In genomic region chr2:181474227-181474626, GRCh38 we compare ENCODE assay signal across 14 cellular contexts.
"Had no signal": no experiment of that assay in that cellular context is flagged by ENCODE, and none has a peak within 500 bp of the region (broad histone marks: within the 10 kb centered on the region; RNA-seq: fewer than 3 reads in every experiment).

No MANE protein-coding gene starts in this region.

- H3K9me3 Mint-ChIP-seq: activated T-cell treated with anti-CD3 and anti-CD28 coated beads, Interleukin-2, amount 50 U/mL, for 4 hours had no signal

- ATAC-seq: activated T-cell treated with anti-CD3 and anti-CD28 coated beads, Interleukin-2, amount 50 U/mL, for 4 hours; heart left ventricle; left lung had no signal

- H3K27me3 ChIP-seq: colonic mucosa, heart left ventricle, left lung, ovary, thyroid gland, vagina had no signal

- H3K4me1 ChIP-seq: colonic mucosa, thyroid gland, vagina had no signal

- DNase-seq: activated CD4-positive, alpha-beta T cell treated with anti-CD3 and anti-CD28 coated beads, Interleukin-2, amount 50 U/mL, for 1 hour; activated CD4-positive, CD25-positive, alpha-beta regulatory T cell; activated naive CD4-positive, alpha-beta T cell; activated T-cell treated with anti-CD3 and anti-CD28 coated beads, Interleukin-2, amount 50 U/mL, for 4 hours; colonic mucosa; heart left ventricle; islet precursor cell; left lung; mesendoderm; ovary; stimulated activated CD4-positive, alpha-beta T cell treated with anti-CD3 and anti-CD28 coated beads, Interleukin-4, amount 100 ng/mL, for 1 hour; T-helper 2 cell; thyroid gland had no signal

- H3K27ac ChIP-seq: colonic mucosa, heart left ventricle, left lung, ovary, thyroid gland, vagina had no signal

- H3K4me3 ChIP-seq: colonic mucosa, heart left ventricle, left lung, ovary, thyroid gland, vagina had no signal

- H3K36me3 ChIP-seq: colonic mucosa, left lung, ovary, thyroid gland, vagina had no signal

- H3K9me3 ChIP-seq: colonic mucosa, heart left ventricle, left lung, ovary, thyroid gland, vagina had no signal
